19 cellular contexts compared by ENCODE assay signal in the genomic region with DNA sequence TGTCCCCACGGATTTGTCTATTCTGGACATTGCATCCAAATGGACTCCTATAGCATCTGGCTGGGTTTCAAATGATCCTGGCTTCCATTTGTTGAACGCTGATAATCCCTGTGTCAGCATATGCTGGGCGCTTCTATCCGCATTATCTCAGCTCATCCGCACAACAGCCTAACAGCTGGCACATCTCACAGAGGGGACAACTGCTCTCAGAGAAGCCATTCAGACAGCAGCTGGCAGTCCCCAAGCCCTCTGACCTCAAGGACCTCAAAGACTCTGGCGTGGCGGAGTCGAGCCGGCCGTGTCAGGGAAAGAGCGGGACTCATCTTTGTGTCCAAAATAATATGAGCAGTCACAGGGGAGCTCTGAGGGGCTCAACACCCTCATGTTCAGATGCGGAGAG.
DNase-seq lines count a peak whose midpoint lies in the region; ATAC-seq, FAIRE-seq and TF ChIP-seq lines count a peak whose summit lies in the region.
"Had no signal": no experiment of that assay in that cellular context is flagged by ENCODE, and none has a peak within 500 bp of the region (broad histone marks: within the 10 kb centered on the region; RNA-seq: fewer than 3 reads in every experiment).

No MANE protein-coding gene starts in this region.

- H3K9ac ChIP-seq in endodermal cell (ENCODE audit: extremely low read depth, low read length, poor library complexity, severe bottlenecking) (no peak overlapping the region), neural cell (ENCODE audit: low read length) (peak overlapping the region; percentile 10)

- no peaks in the 10 kb centered on the region for H3K27me3 Mint-ChIP-seq in endodermal cell (ENCODE audit: insufficient read depth)
- H3K27me3 Mint-ChIP-seq in activated T-cell treated with anti-CD3 and anti-CD28 coated beads, Interleukin-2, amount 50 U/mL, for 24 hours, result no peaks in the 10 kb centered on the region
- H3K27me3 Mint-ChIP-seq: activated naive CD4-positive, alpha-beta T cell treated with anti-CD3 and anti-CD28 coated beads, Interleukin-2, amount 50 U/mL, for 24 hours had no signal

- no peaks in the 10 kb centered on the region for H4K20me1 ChIP-seq in neural cell (ENCODE audit: insufficient read depth)

- POLR2A ChIA-PET in A549 (lab: Yijun Ruan, JAX), result no interaction called here

- CTCF ChIA-PET in A549 (lab: Yijun Ruan, JAX), result interaction anchor here (0.9 to 3.0 kb wide), 5 partner anchors 14 to 256 kb away, joined by 4 to 9 read pairs (median 7); a partner anchor contains a TSS

- no peaks in the 10 kb centered on the region for H3K9me3 Mint-ChIP-seq in endodermal cell
- no peaks in the 10 kb centered on the region for H3K9me3 Mint-ChIP-seq in activated T-cell treated with anti-CD3 and anti-CD28 coated beads, Interleukin-2, amount 50 U/mL, for 24 hours
- H3K9me3 Mint-ChIP-seq: activated naive CD4-positive, alpha-beta T cell treated with anti-CD3 and anti-CD28 coated beads, Interleukin-2, amount 50 U/mL, for 24 hours had no signal

- no peaks in the 10 kb centered on the region for H3K27me3 ChIP-seq in endodermal cell (ENCODE audit: control insufficient read depth, insufficient read depth, low read length, poor library complexity, severe bottlenecking)
- no peaks in the 10 kb centered on the region for H3K27me3 ChIP-seq in neural cell (ENCODE audit: insufficient read depth, low read depth, low read length)
- H3K27me3 ChIP-seq: neutrophil had no signal

- no peak for ATAC-seq in A549
- ATAC-seq in HG03196 (IDR thresholded peaks at IDR 0.05; ENCODE audit: unreplicated experiment), result no peak
- ATAC-seq: gastroesophageal sphincter had no signal

- H3K4me3 ChIP-seq in A549 (no peak overlapping the region), endodermal cell (ENCODE audit: low read length) (no peak overlapping the region), neural cell (ENCODE audit: low read length) (no peak overlapping the region)
- H3K4me3 ChIP-seq: coronary artery, gastroesophageal sphincter, PC-9 had no signal

- 85% methylated on average over 12 of the region's 12 CpGs for WGBS in A549 (ENCODE audit: missing lambda C conversion rate)
- WGBS in endodermal cell (ENCODE audit: insufficient coverage in 1 of 2, insufficient read length in 1 of 2), 2 experiments, result 79 to 92% methylated on average over 11 to 12 of the region's 12 CpGs

- no peaks in the 10 kb centered on the region for H3F3A ChIP-seq in neural cell (ENCODE audit: insufficient read depth, low read length, poor library complexity, severe bottlenecking)

- H3K9me3 ChIP-seq in A549 (no peaks in the 10 kb centered on the region), endodermal cell (ENCODE audit: control insufficient read depth, low read length) (no peaks in the 10 kb centered on the region), neural cell (ENCODE audit: low read length) (no peaks in the 10 kb centered on the region)
- H3K9me3 ChIP-seq: gastroesophageal sphincter, neutrophil had no signal

- TF ChIP-seq EP300 in A549 (IDR thresholded peaks at IDR 0.05) (no peak), neural cell (conservative IDR thresholded peaks at IDR 0.05; ENCODE audit: poor library complexity, severe bottlenecking) (no peak)

- H3K4me1 Mint-ChIP-seq in endodermal cell, result no peaks in the 10 kb centered on the region
- H3K4me1 Mint-ChIP-seq in activated T-cell treated with anti-CD3 and anti-CD28 coated beads, Interleukin-2, amount 50 U/mL, for 24 hours (ENCODE audit: low read depth), result peaks cover 6% of the 10 kb centered on the region
- H3K4me1 Mint-ChIP-seq: activated naive CD4-positive, alpha-beta T cell treated with anti-CD3 and anti-CD28 coated beads, Interleukin-2, amount 50 U/mL, for 24 hours had no signal

- TF ChIP-seq CTCF in A549 (IDR thresholded peaks at IDR 0.05), result no peak
- no peak for TF ChIP-seq CTCF in endodermal cell (conservative IDR thresholded peaks at IDR 0.05)
- no peak for TF ChIP-seq CTCF in neural cell (IDR thresholded peaks at IDR 0.05; ENCODE audit: poor library complexity, severe bottlenecking)

- H3K36me3 ChIP-seq in endodermal cell (ENCODE audit: control insufficient read depth, insufficient read depth, low read length), result no peaks in the 10 kb centered on the region
- H3K36me3 ChIP-seq in neural cell (ENCODE audit: insufficient read depth, low read length), result no peaks in the 10 kb centered on the region
- H3K36me3 ChIP-seq: gastroesophageal sphincter, neutrophil had no signal

- H3K4me3 Mint-ChIP-seq in endodermal cell, result no peak overlapping the region
- H3K4me3 Mint-ChIP-seq in activated T-cell treated with anti-CD3 and anti-CD28 coated beads, Interleukin-2, amount 50 U/mL, for 24 hours, result no peak overlapping the region
- H3K4me3 Mint-ChIP-seq: activated naive CD4-positive, alpha-beta T cell treated with anti-CD3 and anti-CD28 coated beads, Interleukin-2, amount 50 U/mL, for 24 hours had no signal

- intact Hi-C loops in posterior vena cava (cut with DNase I), result no loop called here

- H3K4me2 ChIP-seq in A549, result no peak overlapping the region
- H3K4me2 ChIP-seq in neural cell (ENCODE audit: low read length), result no peak overlapping the region
- H3K4me2 ChIP-seq: PC-9 had no signal

- H3K36me3 Mint-ChIP-seq in endodermal cell (ENCODE audit: low read depth), result no peaks in the 10 kb centered on the region
- no peaks in the 10 kb centered on the region for H3K36me3 Mint-ChIP-seq in activated T-cell treated with anti-CD3 and anti-CD28 coated beads, Interleukin-2, amount 50 U/mL, for 24 hours (ENCODE audit: low read depth)
- H3K36me3 Mint-ChIP-seq: activated naive CD4-positive, alpha-beta T cell treated with anti-CD3 and anti-CD28 coated beads, Interleukin-2, amount 50 U/mL, for 24 hours had no signal

- H3K4me1 ChIP-seq in A549, result no peaks in the 10 kb centered on the region
- no peaks in the 10 kb centered on the region for H3K4me1 ChIP-seq in endodermal cell (ENCODE audit: control insufficient read depth, insufficient read depth, low read length)
- H3K4me1 ChIP-seq: gastroesophageal sphincter had no signal

- no peak for TF ChIP-seq POLR2A in A549 (IDR thresholded peaks at IDR 0.05; ENCODE audit: low read length)

- no peak overlapping the region for H3K27ac ChIP-seq in A549
- peak overlapping the region; percentile 75 for H3K27ac ChIP-seq in endodermal cell (ENCODE audit: low read depth, low read length)
- H3K27ac ChIP-seq in neural cell (ENCODE audit: low read length), result peak overlapping the region; percentile 54
- H3K27ac ChIP-seq: coronary artery, epithelial cell of prostate, gastroesophageal sphincter, neutrophil, PC-9 had no signal

- DNase-seq in A549 (ENCODE audit: low read depth in 1 of 2, low spot score in 1 of 2) (no peak), NCI-H1694 (lab: John Stamatoyannopoulos, UW) (peak; percentile 77), endodermal cell (peak; percentile 38), posterior vena cava (ENCODE audit: low spot score) (no peak), mucosa of gallbladder (ENCODE audit: low spot score) (no peak)
- DNase-seq in activated T-cell treated with anti-CD3 and anti-CD28 coated beads, Interleukin-2, amount 50 U/mL, for 24 hours, result no peak
- DNase-seq: activated T-cell treated with anti-CD3 and anti-CD28 coated beads for 4 hours; mammary epithelial cell; NCI-H446 treated with DMSO at 0.1 percent for 48 hours; PC-9; stimulated activated CD4-positive, alpha-beta T cell treated with anti-CD3 and anti-CD28 coated beads, Interleukin-2, amount 100 ng/mL, for 48 hours had no signal

- no peak for FAIRE-seq in A549 (lab: Jason Lieb, UNC)
- FAIRE-seq: TTC549 had no signal

- H3K79me2 ChIP-seq in neural cell (replicated peaks; ENCODE audit: insufficient read depth, low read length), result no peaks in the 10 kb centered on the region

- TF ChIP-seq RAD21 in A549 (conservative IDR thresholded peaks at IDR 0.05 in 1 of 2, IDR thresholded peaks at IDR 0.05 in 1 of 2) (no peak), neural cell (conservative IDR thresholded peaks at IDR 0.05) (no peak)

- no peaks in the 10 kb centered on the region for H3K9me2 ChIP-seq in neural cell (ENCODE audit: insufficient read depth, low read length)

- no peak overlapping the region for H2AFZ ChIP-seq in neural cell (ENCODE audit: low read depth, low read length)
- H2AFZ ChIP-seq: PC-9 had no signal

- H3K27ac Mint-ChIP-seq in endodermal cell, result no peak overlapping the region
- H3K27ac Mint-ChIP-seq in activated T-cell treated with anti-CD3 and anti-CD28 coated beads, Interleukin-2, amount 50 U/mL, for 24 hours, result no peak overlapping the region
- H3K27ac Mint-ChIP-seq: activated naive CD4-positive, alpha-beta T cell treated with anti-CD3 and anti-CD28 coated beads, Interleukin-2, amount 50 U/mL, for 24 hours had no signal

TF ChIP-seq in A549, 52 proteins besides CTCF, POLR2A, EP300 and RAD21:
- no peak for TF ChIP-seq NPAS2 (CRISPR knock-in tag; IDR thresholded peaks at IDR 0.05; ENCODE audit: borderline replicate concordance)
- no peak for TF ChIP-seq CHD2 (IDR thresholded peaks at IDR 0.05; ENCODE audit: low read length, partially characterized antibody)
- TF ChIP-seq FOSB (CRISPR knock-in tag; IDR thresholded peaks at IDR 0.05), result no peak
- no peak for TF ChIP-seq CBX2 (IDR thresholded peaks at IDR 0.05; ENCODE audit: borderline replicate concordance, low read depth)
- peak; percentile 82 for TF ChIP-seq MAFK (IDR thresholded peaks at IDR 0.05; ENCODE audit: partially characterized antibody)
- no peak for TF ChIP-seq GATA3 (IDR thresholded peaks at IDR 0.05; ENCODE audit: borderline replicate concordance)
- no peak for TF ChIP-seq TP53 (CRISPR knock-in tag; IDR thresholded peaks at IDR 0.05)
- TF ChIP-seq, protein P1, sequence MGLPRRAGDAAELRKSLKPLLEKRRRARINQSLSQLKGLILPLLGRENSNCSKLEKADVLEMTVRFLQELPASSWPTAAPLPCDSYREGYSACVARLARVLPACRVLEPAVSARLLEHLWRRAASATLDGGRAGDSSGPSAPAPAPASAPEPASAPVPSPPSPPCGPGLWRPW (IDR thresholded peaks at IDR 0.05), result no peak
- TF ChIP-seq SMC3 (IDR thresholded peaks at IDR 0.05), result no peak

TF ChIP-seq in neural cell, 6 proteins besides CTCF, POLR2A, EP300 and RAD21:
- TF ChIP-seq POLR2AphosphoS5 (IDR thresholded peaks at IDR 0.05) (peak; percentile 16), TAF1 (IDR thresholded peaks at IDR 0.05; ENCODE audit: low read depth) (no peak)

Comparison
In these comparisons a context has a peak if more than half of its experiments do, and no peak if none do; other contexts are left out.
1. DNase-seq: peak in NCI-H1694 (single experiment) and endodermal cell (single experiment); none in A549 (0 of 2), posterior vena cava (single experiment), mucosa of gallbladder (single experiment) and activated T-cell treated with anti-CD3 and anti-CD28 coated beads, Interleukin-2, amount 50 U/mL, for 24 hours (single experiment).
2. H3K27ac ChIP-seq: peak in endodermal cell (single experiment) and neural cell (single experiment); none in A549 (0 of 2).